9 cellular contexts compared by ENCODE assay signal in genomic region chr3:43503067-43503728, GRCh38.
A peak's percentile ranks its signal among the peaks of the same experiment; 100 is the strongest.
DNase-seq lines count a peak whose midpoint lies in the region; ATAC-seq and TF ChIP-seq lines count a peak whose summit lies in the region.
"Had no signal": no experiment of that assay in that cellular context is flagged by ENCODE, and none has a peak within 500 bp of the region (broad histone marks: within the 10 kb centered on the region; RNA-seq: fewer than 3 reads in every experiment).

No MANE protein-coding gene starts in this region.

- ATAC-seq in HG02798 (IDR thresholded peaks at IDR 0.05; ENCODE audit: poor library complexity, unreplicated experiment) = no peak
- ATAC-seq in HG03571 (IDR thresholded peaks at IDR 0.05; ENCODE audit: unreplicated experiment) = no peak

- DNase-seq in LoVo (ENCODE audit: low spot score) (peak; percentile 29), immature natural killer cell (peak; percentile 44 to 62 (median 56))
- no peak for DNase-seq in activated T-helper 1 cell treated with anti-CD3 and anti-CD28 coated beads, Interleukin-12 subunit alpha, Interleukin-12 subunit beta, Interleukin-2, Interleukin-4 antibody, amounts not matched to agents 30 ng/mL and 10 ng/mL and 1 ng/mL, durations not matched to agents 14 hours and 24 hours and 36 hours (ENCODE audit: low spot score)
- no peak for DNase-seq in activated naive CD4-positive, alpha-beta T cell treated with anti-CD3 and anti-CD28 coated beads, Interleukin-2, amount 50 U/mL, for 16 hours

- no peak overlapping the region for H3K4me3 ChIP-seq in DOHH2 (ENCODE audit: low read length)
- H3K4me3 ChIP-seq: SJSA1 had no signal

- H3K36me3 ChIP-seq in DOHH2 (ENCODE audit: control insufficient read depth, low read length) = no peaks in the 10 kb centered on the region
- H3K36me3 ChIP-seq: SJSA1 had no signal

- intact Hi-C loops in activated T-helper 1 cell treated with anti-CD3 and anti-CD28 coated beads, Interleukin-12 subunit alpha, Interleukin-12 subunit beta, Interleukin-2, Interleukin-4 antibody, amounts not matched to agents 30 ng/mL and 10 ng/mL and 1 ng/mL, durations not matched to agents 14 hours and 24 hours and 36 hours (cut with micrococcal nuclease) = loop anchor here (1.0 to 5.0 kb wide), 7 partner anchors 124 to 671 kb away; partner anchors contain the start of genes POMGNT2 and SNRK

- H3F3A ChIP-seq in DOHH2 (ENCODE audit: control insufficient read depth, insufficient read depth) = no peaks in the 10 kb centered on the region

- no peaks in the 10 kb centered on the region for H3K27me3 Mint-ChIP-seq in immature natural killer cell (ENCODE audit: low read depth in 3 of 3)
- no peaks in the 10 kb centered on the region for H3K27me3 Mint-ChIP-seq in activated T-helper 1 cell treated with anti-CD3 and anti-CD28 coated beads, Interleukin-12 subunit alpha, Interleukin-12 subunit beta, Interleukin-2, Interleukin-4 antibody, amounts not matched to agents 30 ng/mL and 10 ng/mL and 1 ng/mL, durations not matched to agents 14 hours and 24 hours and 36 hours (ENCODE audit: insufficient read depth)

- no peaks in the 10 kb centered on the region for H3K36me3 Mint-ChIP-seq in immature natural killer cell
- peaks cover 2% of the 10 kb centered on the region for H3K36me3 Mint-ChIP-seq in activated T-helper 1 cell treated with anti-CD3 and anti-CD28 coated beads, Interleukin-12 subunit alpha, Interleukin-12 subunit beta, Interleukin-2, Interleukin-4 antibody, amounts not matched to agents 30 ng/mL and 10 ng/mL and 1 ng/mL, durations not matched to agents 14 hours and 24 hours and 36 hours (ENCODE audit: low read depth)

- H3K9me3 Mint-ChIP-seq in immature natural killer cell = no peaks in the 10 kb centered on the region
- H3K9me3 Mint-ChIP-seq in activated T-helper 1 cell treated with anti-CD3 and anti-CD28 coated beads, Interleukin-12 subunit alpha, Interleukin-12 subunit beta, Interleukin-2, Interleukin-4 antibody, amounts not matched to agents 30 ng/mL and 10 ng/mL and 1 ng/mL, durations not matched to agents 14 hours and 24 hours and 36 hours = no peaks in the 10 kb centered on the region

- no peaks in the 10 kb centered on the region for H3K4me1 ChIP-seq in DOHH2 (ENCODE audit: control insufficient read depth, low read length)
- H3K4me1 ChIP-seq: SJSA1 had no signal

- H3K4me3 Mint-ChIP-seq in immature natural killer cell = no peak overlapping the region
- no peak overlapping the region for H3K4me3 Mint-ChIP-seq in activated T-helper 1 cell treated with anti-CD3 and anti-CD28 coated beads, Interleukin-12 subunit alpha, Interleukin-12 subunit beta, Interleukin-2, Interleukin-4 antibody, amounts not matched to agents 30 ng/mL and 10 ng/mL and 1 ng/mL, durations not matched to agents 14 hours and 24 hours and 36 hours

- no peaks in the 10 kb centered on the region for H3K79me2 ChIP-seq in DOHH2 (ENCODE audit: control insufficient read depth, low read length)

- H3K9me3 ChIP-seq in DOHH2 (ENCODE audit: control insufficient read depth, insufficient read depth, low read length) = no peaks in the 10 kb centered on the region
- H3K9me3 ChIP-seq: SJSA1 had no signal

- TF ChIP-seq CTCF in DOHH2 (IDR thresholded peaks at IDR 0.05; ENCODE audit: low read depth, low read length, poor library complexity, severe bottlenecking) (peak; percentile 60), VCaP (conservative IDR thresholded peaks at IDR 0.05) (peak; percentile 82)

- no peaks in the 10 kb centered on the region for H3K9me2 ChIP-seq in DOHH2 (replicated peaks; ENCODE audit: control insufficient read depth, low read length)

- peak overlapping the region; percentile 39 to 93 (median 84) for H3K27ac Mint-ChIP-seq in immature natural killer cell
- H3K27ac Mint-ChIP-seq in activated T-helper 1 cell treated with anti-CD3 and anti-CD28 coated beads, Interleukin-12 subunit alpha, Interleukin-12 subunit beta, Interleukin-2, Interleukin-4 antibody, amounts not matched to agents 30 ng/mL and 10 ng/mL and 1 ng/mL, durations not matched to agents 14 hours and 24 hours and 36 hours = no peak overlapping the region

- H4K20me1 ChIP-seq in DOHH2 (ENCODE audit: control insufficient read depth, insufficient read depth, low read depth, low read length) = no peaks in the 10 kb centered on the region

- no peak overlapping the region for H3K4me2 ChIP-seq in DOHH2 (ENCODE audit: low read length)

- peaks cover 46 to 47% of the 10 kb centered on the region in 2 donors for H3K4me1 Mint-ChIP-seq in immature natural killer cell
- peaks cover 34% of the 10 kb centered on the region for H3K4me1 Mint-ChIP-seq in activated T-helper 1 cell treated with anti-CD3 and anti-CD28 coated beads, Interleukin-12 subunit alpha, Interleukin-12 subunit beta, Interleukin-2, Interleukin-4 antibody, amounts not matched to agents 30 ng/mL and 10 ng/mL and 1 ng/mL, durations not matched to agents 14 hours and 24 hours and 36 hours (ENCODE audit: low read depth)

- no peaks in the 10 kb centered on the region; the same call in 1 of the 2 replicates for H3K27me3 ChIP-seq in DOHH2 (ENCODE audit: control insufficient read depth, low read length)
- H3K27me3 ChIP-seq: SJSA1 had no signal

- no peak overlapping the region for H3K27ac ChIP-seq in DOHH2 (ENCODE audit: low read depth, low read length)
- H3K27ac ChIP-seq in VCaP = peak overlapping the region; percentile 60
- H3K27ac ChIP-seq: SJSA1 had no signal

Comparison
In these comparisons a context has a peak if more than half of its experiments do, and no peak if none do; other contexts are left out.
1. DNase-seq: peak in LoVo (single experiment) and immature natural killer cell (3 of 3); none in activated T-helper 1 cell treated with anti-CD3 and anti-CD28 coated beads, Interleukin-12 subunit alpha, Interleukin-12 subunit beta, Interleukin-2, Interleukin-4 antibody, amounts not matched to agents 30 ng/mL and 10 ng/mL and 1 ng/mL, durations not matched to agents 14 hours and 24 hours and 36 hours (single experiment) and activated naive CD4-positive, alpha-beta T cell treated with anti-CD3 and anti-CD28 coated beads, Interleukin-2, amount 50 U/mL, for 16 hours (single experiment).